1 cellular context compared by ENCODE assay signal in genomic region chr12:107402041-107403022, GRCh38.
A peak's percentile ranks its signal among the peaks of the same experiment; 100 is the strongest.
TF ChIP-seq lines count a peak whose summit lies in the region.

No MANE protein-coding gene starts in this region.

TF ChIP-seq in HepG2, 621 proteins besides CTCF, POLR2A, EP300 and RAD21 (continued from another document):
- TF ChIP-seq ZBTB10 (CRISPR knock-in tag; IDR thresholded peaks at IDR 0.05; ENCODE audit: borderline replicate concordance) (no peak), ZFP62 (CRISPR knock-in tag; IDR thresholded peaks at IDR 0.05) (no peak), CSRNP2 (CRISPR knock-in tag; conservative IDR thresholded peaks at IDR 0.05; ENCODE audit: low read depth) (no peak), FOXC1 (CRISPR knock-in tag; IDR thresholded peaks at IDR 0.05; ENCODE audit: borderline replicate concordance) (0 out of 2 replicates have a peak, but pooled peaks have one; percentile 30), ZBTB7B (CRISPR knock-in tag; IDR thresholded peaks at IDR 0.05) (no peak), YY1 (IDR thresholded peaks at IDR 0.05; ENCODE audit: insufficient read depth, insufficient replicate concordance, low read depth, low read length) (peak; percentile 79), ZNF12 (CRISPR knock-in tag; IDR thresholded peaks at IDR 0.05) (no peak), SMC3 (IDR thresholded peaks at IDR 0.05; ENCODE audit: low read length) (peak; percentile 94), ZNF777 (CRISPR knock-in tag; IDR thresholded peaks at IDR 0.05) (no peak), DR1 (CRISPR knock-in tag; IDR thresholded peaks at IDR 0.05) (no peak), HOXA3 (CRISPR knock-in tag; IDR thresholded peaks at IDR 0.05) (peak; percentile 30; the same call in 1 of the 2 replicates), TIGD3 (CRISPR knock-in tag; IDR thresholded peaks at IDR 0.05; ENCODE audit: borderline replicate concordance) (no peak), ZNF556 (CRISPR knock-in tag; IDR thresholded peaks at IDR 0.05; ENCODE audit: borderline replicate concordance) (no peak), STAG1 (CRISPR knock-in tag; IDR thresholded peaks at IDR 0.05) (peak; percentile 86), SIN3A (IDR thresholded peaks at IDR 0.05; ENCODE audit: borderline replicate concordance, low read depth, low read length) (no peak), LCORL (IDR thresholded peaks at IDR 0.05) (no peak), LCORL (CRISPR knock-in tag; IDR thresholded peaks at IDR 0.05) (no peak), ELF3 (CRISPR knock-in tag; IDR thresholded peaks at IDR 0.05) (no peak), RXRB (CRISPR knock-in tag; IDR thresholded peaks at IDR 0.05; ENCODE audit: borderline replicate concordance) (no peak), ZMYM3 (CRISPR knock-in tag; IDR thresholded peaks at IDR 0.05) (peak; percentile 20; the same call in 1 of the 2 replicates), RFXANK (CRISPR knock-in tag; IDR thresholded peaks at IDR 0.05) (no peak), TERF1 (CRISPR knock-in tag; IDR thresholded peaks at IDR 0.05) (no peak), ZNF280D (CRISPR knock-in tag; IDR thresholded peaks at IDR 0.05) (no peak), FOXP4 (CRISPR knock-in tag; IDR thresholded peaks at IDR 0.05) (0 out of 2 replicates have a peak, but pooled peaks have one; percentile 16)
